In genomic region chr19:31841755-31842154, GRCh38 we compare ENCODE assay signal across 11 cellular contexts.
"Had no signal": no experiment of that assay in that cellular context is flagged by ENCODE, and none has a peak within 500 bp of the region (broad histone marks: within the 10 kb centered on the region; RNA-seq: fewer than 3 reads in every experiment).

No MANE protein-coding gene starts in this region.

- H3K4me1 ChIP-seq: HAP-1 had no signal

- H3K36me3 ChIP-seq: HAP-1 had no signal

- H3K4me3 ChIP-seq: GM23248, GM23338, HAP-1 had no signal

- H3K9me3 ChIP-seq: HAP-1 had no signal

- H3K4me3 Mint-ChIP-seq: GM23338, H9, HFFc6 had no signal

- H3K4me2 ChIP-seq: GM23338 had no signal

- DNase-seq: GM23248, GOT3, H7, H9, HCEC 1CT, HFFc6 had no signal

- ATAC-seq: GM23338, HCT116 had no signal

- FAIRE-seq: H1, H54 had no signal

- H3K27ac ChIP-seq: GM23248 had no signal

- H3K27ac Mint-ChIP-seq: GM23338, H9, HFFc6 had no signal
